In the genomic region with DNA sequence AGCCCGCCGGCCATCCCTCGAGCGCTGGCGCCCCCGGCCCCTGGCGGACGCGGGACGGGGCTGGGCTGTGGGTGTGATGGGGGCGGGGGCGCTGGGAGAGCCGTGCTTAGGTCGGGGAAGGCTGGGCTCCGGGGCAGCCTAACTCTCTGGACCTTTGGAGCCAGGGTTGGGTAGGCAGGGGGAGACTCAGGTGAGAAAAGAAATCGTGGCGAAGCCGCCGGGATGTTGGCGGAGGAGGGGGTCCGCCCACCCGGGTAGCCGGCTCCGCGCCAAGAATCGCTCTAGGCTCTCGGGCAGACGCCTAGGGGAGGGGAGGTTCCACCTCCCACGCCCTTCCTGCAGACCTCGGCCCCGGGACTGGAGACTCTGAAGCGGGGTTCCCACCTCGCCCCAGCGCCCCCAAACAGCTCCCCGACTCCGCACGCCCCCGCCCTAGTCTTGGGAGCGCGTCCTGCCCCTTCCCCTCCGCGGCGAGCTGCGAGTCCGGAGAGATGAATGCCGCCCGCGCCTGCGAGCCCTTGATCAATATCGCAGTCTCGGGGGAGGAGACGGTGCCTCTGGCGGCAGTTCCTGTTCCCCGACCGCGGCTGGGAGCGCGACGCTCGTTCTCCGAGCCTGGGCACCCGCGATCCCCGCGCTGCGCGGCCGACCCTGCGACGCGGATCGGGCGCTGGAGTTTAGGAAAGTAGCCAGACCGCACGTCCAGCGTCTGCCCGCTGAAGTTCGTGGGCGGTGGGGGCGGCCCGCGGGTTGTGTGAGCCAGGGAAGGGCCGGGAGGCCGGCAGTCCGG, we compare ENCODE assay signal across 9 cellular contexts. TPM values are rescaled to one million over a fixed set of nuclear protein-coding genes. Genes with fewer than 3 reads are reported as not detected.
DNase-seq lines count a peak whose midpoint lies in the region; ATAC-seq and TF ChIP-seq lines count a peak whose summit lies in the region.
"Had no signal": no experiment of that assay in that cellular context is flagged by ENCODE, and none has a peak within 500 bp of the region (broad histone marks: within the 10 kb centered on the region; RNA-seq: fewer than 3 reads in every experiment).

No MANE protein-coding gene starts in this region.

- peak; percentile 62 for DNase-seq in GM10248 (ENCODE audit: extremely low spot score)
- peak; percentile 25 for DNase-seq in NCI-H748 treated with DMSO at 0.1 percent for 48 hours (lab: John Stamatoyannopoulos, UW)
- DNase-seq in activated naive CD4-positive, alpha-beta T cell treated with Interleukin-2 at 50 U/mL for 16 hours = peak; percentile 40
- no peak for DNase-seq in right atrium auricular region (ENCODE audit: low spot score)
- DNase-seq in sigmoid colon = no peak

- H3K4me1 ChIP-seq in right atrium auricular region (peaks cover 0 to 24% of the 10 kb centered on the region in 2 donors), sigmoid colon (peaks cover 0 to 25% (median 23%) of the 10 kb centered on the region in 4 donors)

- H3K27ac ChIP-seq in right atrium auricular region = no peak overlapping the region
- H3K27ac ChIP-seq in sigmoid colon = no peak overlapping the region

- POLR2A ChIA-PET in GM10248 (lab: Yijun Ruan, JAX) = no interaction called here

- no peak for TF ChIP-seq EP300 in sigmoid colon (IDR thresholded peaks at IDR 0.05)

- H3K9me3 ChIP-seq in right atrium auricular region (no peaks in the 10 kb centered on the region), sigmoid colon (no peaks in the 10 kb centered on the region)

- peak overlapping the region; percentile 31 to 53 for H3K4me3 ChIP-seq in right atrium auricular region
- peak overlapping the region; percentile 15 to 52 (median 44) for H3K4me3 ChIP-seq in sigmoid colon

- CTCF ChIA-PET in GM10248 (lab: Yijun Ruan, JAX) = no interaction called here

- TF ChIP-seq CTCF in GM10248 (IDR thresholded peaks at IDR 0.05; ENCODE audit: control extremely low read depth, extremely low read depth, low read depth, missing control alignments) (no peak), right atrium auricular region (IDR thresholded peaks at IDR 0.05) (no peak), sigmoid colon (IDR thresholded peaks at IDR 0.05) (no peak)

- WGBS in sigmoid colon, 2 donors = 0 to 1% methylated on average over 85 of the region's 85 CpGs

- H3K36me3 ChIP-seq in right atrium auricular region (no peaks in the 10 kb centered on the region), sigmoid colon (no peaks in the 10 kb centered on the region)

- no peak for TF ChIP-seq POLR2A in sigmoid colon (IDR thresholded peaks at IDR 0.05)

- intact Hi-C loops in sigmoid colon (cut with DNase I) = no loop called here

- H3K27me3 ChIP-seq in right atrium auricular region (peaks cover 4 to 7% of the 10 kb centered on the region in 2 donors), sigmoid colon (peaks cover 23 to 68% (median 33%) of the 10 kb centered on the region in 3 donors)

- ATAC-seq in GM21825 (IDR thresholded peaks at IDR 0.05; ENCODE audit: unreplicated experiment) = no peak
- ATAC-seq in HG02798 (IDR thresholded peaks at IDR 0.05; ENCODE audit: poor library complexity, unreplicated experiment) = no peak
- no peak for ATAC-seq in HG03280 (IDR thresholded peaks at IDR 0.05; ENCODE audit: unreplicated experiment)

RNA-seq across cellular contexts. Expression of a gene that starts 0.7 kb away (rescaled TPM):
- total RNA-seq in right atrium auricular region (not detected), sigmoid colon (under 1 TPM in 1 of 4 donors, not detected in 3; 0.33 TPM)
- polyA plus RNA-seq in sigmoid colon = not detected
- total RNA-seq: pulmonary artery endothelial cell had no signal

RNA-seq across cellular contexts. Expression of a gene that starts 59.9 kb away (rescaled TPM):
- total RNA-seq in right atrium auricular region = not detected
- not detected for total RNA-seq in sigmoid colon
- polyA plus RNA-seq in sigmoid colon = under 1 TPM in 1 of 3 donors, not detected in 2; 0.60 TPM
- total RNA-seq: pulmonary artery endothelial cell had no signal

Comparison
In these comparisons a context has a peak if more than half of its experiments do, and no peak if none do; other contexts are left out.
1. DNase-seq: peak in GM10248 (single experiment), NCI-H748 treated with DMSO at 0.1 percent for 48 hours (single experiment) and activated naive CD4-positive, alpha-beta T cell treated with Interleukin-2 at 50 U/mL for 16 hours (single experiment); none in right atrium auricular region (single experiment) and sigmoid colon (single experiment).